1 cellular context compared by ENCODE assay signal in genomic region chr5:143262393-143263174, GRCh38.
TF ChIP-seq lines count a peak whose summit lies in the region.

No MANE protein-coding gene starts in this region.

TF ChIP-seq in SK-N-SH, 30 proteins besides CTCF, POLR2A, EP300 and RAD21 (continued from another document):
- TF ChIP-seq PBX3 (IDR thresholded peaks at IDR 0.05) (peak; percentile 19; the same call in 1 of the 2 replicates), YY1 (IDR thresholded peaks at IDR 0.05; ENCODE audit: low read depth) (no peak; the same call in 1 of the 2 replicates), FOXJ3 (CRISPR knock-in tag; IDR thresholded peaks at IDR 0.05) (no peak), MXI1 (IDR thresholded peaks at IDR 0.05; ENCODE audit: low read depth, low read length) (no peak), EZH2phosphoT487 (IDR thresholded peaks at IDR 0.05; ENCODE audit: borderline replicate concordance, low read depth) (no peak), USF2 (IDR thresholded peaks at IDR 0.05; ENCODE audit: borderline replicate concordance, low read depth, low read length) (no peak), MAX (IDR thresholded peaks at IDR 0.05; ENCODE audit: low read depth) (0 out of 2 replicates have a peak, but pooled peaks have one; percentile 16), SMC3 (IDR thresholded peaks at IDR 0.05; ENCODE audit: low read depth, low read length) (no peak), TAF1 (IDR thresholded peaks at IDR 0.05; ENCODE audit: borderline replicate concordance, low read depth, low read length) (no peak), NRF1 (IDR thresholded peaks at IDR 0.05; ENCODE audit: low read depth, low read length) (no peak), TEAD4 (IDR thresholded peaks at IDR 0.05; ENCODE audit: borderline replicate concordance, insufficient read depth) (no peak), FOXM1 (IDR thresholded peaks at IDR 0.05; ENCODE audit: low read depth) (no peak), USF1 (IDR thresholded peaks at IDR 0.05; ENCODE audit: borderline replicate concordance, low read depth) (no peak), ZBTB33 (IDR thresholded peaks at IDR 0.05; ENCODE audit: borderline replicate concordance, low read depth) (no peak)
